ENCODE assay signal across 17 cellular contexts in the genomic region with DNA sequence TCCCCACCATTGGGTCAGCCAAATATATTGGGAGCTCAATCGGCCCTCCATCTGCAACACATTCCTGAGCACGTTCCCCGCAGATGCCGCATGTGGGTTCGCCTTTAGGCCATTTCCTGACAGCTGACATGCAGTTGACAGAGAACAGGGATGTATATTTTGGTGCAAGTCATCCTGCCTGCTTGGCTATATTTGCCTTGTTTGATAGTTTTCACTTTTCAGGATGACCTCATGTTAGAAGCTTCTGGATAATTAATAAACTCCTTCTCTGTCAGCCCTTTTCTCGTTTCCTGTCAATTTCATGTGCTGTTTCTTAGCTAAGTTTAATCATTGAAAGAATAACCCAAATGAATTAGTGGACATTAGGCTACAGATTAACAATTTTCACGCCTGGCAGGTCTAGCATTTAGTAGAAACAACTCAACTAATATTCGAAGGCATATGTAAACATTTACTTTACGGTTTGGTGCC.
DNase-seq lines count a peak whose midpoint lies in the region; ATAC-seq and TF ChIP-seq lines count a peak whose summit lies in the region.
"Had no signal": no experiment of that assay in that cellular context is flagged by ENCODE, and none has a peak within 500 bp of the region (broad histone marks: within the 10 kb centered on the region; RNA-seq: fewer than 3 reads in every experiment).

No MANE protein-coding gene starts in this region.

- H3K4me1 ChIP-seq in transverse colon = peaks cover 0 to 10% (median 0%) of the 10 kb centered on the region in 4 donors

- peaks cover 10% of the 10 kb centered on the region for H3K4me1 Mint-ChIP-seq in HFFc6 (ENCODE audit: low read depth)
- H3K4me1 Mint-ChIP-seq: activated CD4-positive, alpha-beta T cell treated with anti-CD3 and anti-CD28 coated beads, Interleukin-2, amount 10 ng/mL, durations not matched to agents 24 days and 14 days; CD8-positive, alpha-beta memory T cell; IgD-negative memory B cell had no signal

- H3K36me3 Mint-ChIP-seq in HFFc6 (ENCODE audit: low read depth) = peaks cover 28% of the 10 kb centered on the region
- H3K36me3 Mint-ChIP-seq: CD8-positive, alpha-beta memory T cell; IgD-negative memory B cell had no signal

- 30 to 59% methylated on average over 4 to 9 of the region's 9 CpGs for WGBS in transverse colon (ENCODE audit: low coverage in 1 of 2), 2 donors

- ATAC-seq in GM19455 (IDR thresholded peaks at IDR 0.05; ENCODE audit: unreplicated experiment) = no peak
- ATAC-seq: activated T-cell treated with anti-CD3 and anti-CD28 coated beads, Interleukin-2, amount 50 U/mL, for 72 hours; mucosa of descending colon; Panc1 had no signal

- TF ChIP-seq POLR2A in transverse colon (IDR thresholded peaks at IDR 0.05) = no peak

- DNase-seq in HFFc6 (no peak), coronary artery (ENCODE audit: low spot score) (no peak), left kidney (ENCODE audit: low read depth, low spot score) (peak; percentile 29), transverse colon (no peak), posterior cingulate gyrus (no peak), DMS153 treated with DMSO at 0.1 percent for 48 hours (lab: John Stamatoyannopoulos, UW; ENCODE audit: unreplicated experiment) (no peak)
- DNase-seq: activated CD4-positive, alpha-beta T cell treated with anti-CD3 and anti-CD28 coated beads, Interleukin-2, amount 10 ng/mL, durations not matched to agents 24 days and 14 days; activated T-cell treated with anti-CD3 and anti-CD28 coated beads, Interleukin-2, amount 50 U/mL, for 72 hours; CD8-positive, alpha-beta memory T cell; mucosa of descending colon; NCI-H1417 treated with DMSO at 0.1 percent for 48 hours; NCI-H446; right cardiac atrium had no signal

- no peaks in the 10 kb centered on the region for H3K27me3 ChIP-seq in transverse colon

- H3K4me3 ChIP-seq in coronary artery = no peak overlapping the region
- H3K4me3 ChIP-seq in transverse colon = no peak overlapping the region
- H3K4me3 ChIP-seq: mucosa of descending colon had no signal

- no peak overlapping the region for H3K4me3 Mint-ChIP-seq in HFFc6
- H3K4me3 Mint-ChIP-seq: activated CD4-positive, alpha-beta T cell treated with anti-CD3 and anti-CD28 coated beads, Interleukin-2, amount 10 ng/mL, durations not matched to agents 24 days and 14 days; activated T-cell treated with anti-CD3 and anti-CD28 coated beads, Interleukin-2, amount 50 U/mL, for 72 hours; CD8-positive, alpha-beta memory T cell; IgD-negative memory B cell; T-helper 1 cell treated with Interleukin-12 subunit alpha and Interleukin-12 subunit beta and Interleukin-4 antibody, amounts not matched to agents 30 μg/mL and 1 μg/mL, for 36 hours had no signal

- H3K27me3 Mint-ChIP-seq in HFFc6 (ENCODE audit: insufficient read depth) = no peaks in the 10 kb centered on the region
- H3K27me3 Mint-ChIP-seq: activated CD4-positive, alpha-beta T cell treated with anti-CD3 and anti-CD28 coated beads, Interleukin-2, amount 10 ng/mL, durations not matched to agents 24 days and 14 days; CD8-positive, alpha-beta memory T cell; IgD-negative memory B cell had no signal

- peak overlapping the region; percentile 56; the same call in 1 of the 2 replicates for H3K27ac Mint-ChIP-seq in HFFc6
- H3K27ac Mint-ChIP-seq: activated CD4-positive, alpha-beta T cell treated with anti-CD3 and anti-CD28 coated beads, Interleukin-2, amount 10 ng/mL, durations not matched to agents 24 days and 14 days; activated T-cell treated with anti-CD3 and anti-CD28 coated beads, Interleukin-2, amount 50 U/mL, for 72 hours; CD8-positive, alpha-beta memory T cell; IgD-negative memory B cell; T-helper 1 cell treated with Interleukin-12 subunit alpha and Interleukin-12 subunit beta and Interleukin-4 antibody, amounts not matched to agents 30 μg/mL and 1 μg/mL, for 36 hours had no signal

- in situ Hi-C loops in transverse colon (cut with MboI; ENCODE audit: low pct_ligation_motif_present in 1 of 4, low pct_unique_long_range_greater_than_20kb in 1 of 4, low sequenced_read_pairs in 3 of 4) = no loop called here

- intact Hi-C loops in transverse colon (cut with DNase I; ENCODE audit: low total_unique reads) (no loop called here), posterior cingulate gyrus (cut with DNase I) (no loop called here)

- no peak for TF ChIP-seq CTCF in HFFc6 (IDR thresholded peaks at IDR 0.05)
- TF ChIP-seq CTCF in coronary artery (IDR thresholded peaks at IDR 0.05) = no peak
- no peak for TF ChIP-seq CTCF in transverse colon (IDR thresholded peaks at IDR 0.05)

- H3K9me3 Mint-ChIP-seq in HFFc6 = peaks cover 28% of the 10 kb centered on the region

- no peaks in the 10 kb centered on the region for H3K36me3 ChIP-seq in transverse colon

- peaks cover 13 to 16% of the 10 kb centered on the region in 2 donors for H3K9me3 ChIP-seq in transverse colon

- no peak for TF ChIP-seq EP300 in transverse colon (IDR thresholded peaks at IDR 0.05; ENCODE audit: low read depth)

- H3K27ac ChIP-seq in coronary artery (peak overlapping the region; percentile 3 to 69), transverse colon (peak overlapping the region; percentile 37 to 56 (median 52))
